In genomic region chr6:89080281-89081128, GRCh38 we compare ENCODE assay signal across 8 cellular contexts. TPM values are rescaled to one million over a fixed set of nuclear protein-coding genes. Genes with fewer than 3 reads are reported as not detected.
DNase-seq lines count a peak whose midpoint lies in the region; ATAC-seq, FAIRE-seq and TF ChIP-seq lines count a peak whose summit lies in the region.

PNRC1 (plus strand) TSS chr6:89080751; CDS start chr6:89080895, 144 bp downstream.

- intact Hi-C loops in mammary epithelial cell (cut with micrococcal nuclease): loop anchor here (1.0 kb wide), 3 partner anchors 31 to 98 kb away; no protein-coding TSS in a partner anchor

- H3K27me3 ChIP-seq in WERI-Rb-1 (ENCODE audit: insufficient read depth, low read depth, severe bottlenecking) (no peaks in the 10 kb centered on the region), mammary epithelial cell (ENCODE audit: insufficient read depth, low read length) (no peaks in the 10 kb centered on the region), iPS-20b (ENCODE audit: insufficient read depth, low read length) (peaks cover 21% of the 10 kb centered on the region; the same call in 1 of the 2 replicates), small intestine (ENCODE audit: control insufficient read depth in 2 of 2, insufficient read depth in 2 of 2, low read length in 2 of 2) (no peaks in the 10 kb centered on the region)

- in situ Hi-C loops in ACHN (cut with HindIII; ENCODE audit: low pct_ligation_motif_present, low pct_unique_long_range_greater_than_20kb, low sequenced_read_pairs) (no loop called here), mammary epithelial cell (cut with MboI; ENCODE audit: low sequenced_read_pairs in 2 of 2) (loop anchor here in 1 of 2 donors (5.0 to 25.0 kb wide), 2 partner anchors 43 to 93 kb away; no protein-coding TSS in a partner anchor)

- peaks cover 24% of the 10 kb centered on the region for H3K79me2 ChIP-seq in mammary epithelial cell (ENCODE audit: insufficient read depth, low read length)

- DNase-seq in ACHN (peak; percentile 97), NCI-H2227 (lab: John Stamatoyannopoulos, UW; ENCODE audit: unreplicated experiment) (peak; percentile 97), WERI-Rb-1 (peak; percentile 100), mammary epithelial cell (peak; percentile 98), small intestine (peak; percentile 99)

- dilution Hi-C loops in mammary epithelial cell (cut with HindIII; ENCODE audit: low sequenced_read_pairs): loop anchor here (5.0 kb wide), 2 partner anchors 43 to 98 kb away; no protein-coding TSS in a partner anchor

- WGBS in mammary epithelial cell (ENCODE audit: low coverage, missing lambda C conversion rate): 0% methylated on average over 9 of the region's 63 CpGs
- 0 to 1% (median 0%) methylated on average over 63 of the region's 63 CpGs for WGBS in small intestine, 3 donors

- H3K9ac ChIP-seq in mammary epithelial cell (ENCODE audit: insufficient read depth, low read length) (peak within 1 kb of the TSS; percentile 91), iPS-20b (ENCODE audit: low read depth, low read length) (peak within 1 kb of the TSS; percentile 95)

- peaks cover 24% of the 10 kb centered on the region for H3K36me3 ChIP-seq in WERI-Rb-1
- no peaks in the 10 kb centered on the region for H3K36me3 ChIP-seq in mammary epithelial cell (ENCODE audit: insufficient read depth, low read length)
- H3K36me3 ChIP-seq in iPS-20b (ENCODE audit: insufficient read depth, low read depth, low read length): peaks cover 24% of the 10 kb centered on the region
- H3K36me3 ChIP-seq in small intestine (ENCODE audit: control insufficient read depth in 2 of 2, insufficient read depth in 2 of 2, low read length in 2 of 2): peaks cover 0 to 8% of the 10 kb centered on the region in 2 donors

- H3K4me2 ChIP-seq in mammary epithelial cell (ENCODE audit: insufficient read depth, low read depth, low read length): peak within 1 kb of the TSS; percentile 85

- TSS peak; percentile 60 for BruUV-seq in mammary epithelial cell (replicated peaks; lab: Mats Ljungman, UMichigan)

- H3K4me1 ChIP-seq in mammary epithelial cell (ENCODE audit: insufficient read depth, low read length) (peaks cover 23% of the 10 kb centered on the region), iPS-20b (ENCODE audit: insufficient read depth, low read length) (peaks cover 30% of the 10 kb centered on the region), small intestine (ENCODE audit: control insufficient read depth in 2 of 2, insufficient read depth in 1 of 2, low read depth in 1 of 2, low read length in 1 of 2) (peaks cover 2 to 9% of the 10 kb centered on the region in 2 donors)

- 0 out of 2 replicates have a peak, but pooled peaks have one; percentile 0 for TF ChIP-seq CTCF in WERI-Rb-1 (IDR thresholded peaks at IDR 0.05; ENCODE audit: low read depth, low read length)
- no peak for TF ChIP-seq CTCF in mammary epithelial cell (conservative IDR thresholded peaks at IDR 0.05 in 1 of 2, IDR thresholded peaks at IDR 0.05 in 1 of 2; ENCODE audit: extremely low read depth in 1 of 2, insufficient read depth in 1 of 2, low read depth in 1 of 2, low read length in 2 of 2)

- H3K27ac ChIP-seq in WERI-Rb-1 (peak within 1 kb of the TSS; percentile 98), mammary epithelial cell (ENCODE audit: insufficient read depth, low read depth, low read length) (peak within 1 kb of the TSS; percentile 98), iPS-20b (ENCODE audit: low read length) (peak within 1 kb of the TSS; percentile 60), small intestine (ENCODE audit: low read depth in 1 of 2, low read length in 1 of 2) (peak within 1 kb of the TSS; percentile 96 to 99)

- FAIRE-seq in small intestine (lab: Jason Lieb, UNC): no peak

- CTCF ChIA-PET in mammary epithelial cell (lab: Charles Lee; ENCODE audit: low non-redundant PET): interaction anchor here (0.5 to 0.7 kb wide), 4 partner anchors 59 to 529 kb away, joined by 3 to 6 read pairs (median 4); no protein-coding TSS in a partner anchor

- ATAC-seq in GM18873 (IDR thresholded peaks at IDR 0.05; ENCODE audit: low FRiP score, unreplicated experiment) (peak; percentile 85), HG03139 (IDR thresholded peaks at IDR 0.05; ENCODE audit: unreplicated experiment) (peak; percentile 68)

- peak within 1 kb of the TSS; percentile 96 for H3K4me3 ChIP-seq in WERI-Rb-1 (ENCODE audit: low read depth, low read length)
- H3K4me3 ChIP-seq in mammary epithelial cell (replicated peaks in 1 of 3; ENCODE audit: insufficient read depth in 1 of 3, low read depth in 2 of 3, low read length in 3 of 3): peak within 1 kb of the TSS; percentile 73 to 78 (median 76)
- peak within 1 kb of the TSS; percentile 92 for H3K4me3 ChIP-seq in iPS-20b (ENCODE audit: low read length)
- H3K4me3 ChIP-seq in small intestine (ENCODE audit: low read depth in 1 of 2, low read length in 2 of 2): peak within 1 kb of the TSS; percentile 99 to 100

- H4K20me1 ChIP-seq in mammary epithelial cell (ENCODE audit: insufficient read depth, low read length): no peaks in the 10 kb centered on the region

- H3K9me3 ChIP-seq in WERI-Rb-1 (ENCODE audit: severe bottlenecking) (peaks cover 2% of the 10 kb centered on the region), mammary epithelial cell (replicated peaks; ENCODE audit: insufficient read depth, low read length) (no peaks in the 10 kb centered on the region), iPS-20b (ENCODE audit: insufficient read depth, low read depth, low read length) (no peaks in the 10 kb centered on the region), small intestine (ENCODE audit: control insufficient read depth, low read depth) (no peaks in the 10 kb centered on the region)

- peak within 1 kb of the TSS; percentile 86 for H2AFZ ChIP-seq in mammary epithelial cell (ENCODE audit: low read depth, low read length)

RNA-seq across cellular contexts. Expression of gene PNRC1, which starts in this region (rescaled TPM):
- total RNA-seq in mammary epithelial cell: 10 to 100 TPM; 56.6 to 75.0 TPM
- polyA plus RNA-seq in mammary epithelial cell (4.7 TPM), small intestine (10 to 100 TPM; 30.2 to 37.2 (median 32.4) TPM)
- 27.0 TPM for polyA minus RNA-seq in mammary epithelial cell

Comparison
In these comparisons a context has a peak if more than half of its experiments do, and no peak if none do; other contexts are left out.
1. Peak in every context shown above with its lines: DNase-seq, ATAC-seq, H3K4me3 ChIP-seq and H3K27ac ChIP-seq.